4 cellular contexts compared by ENCODE assay signal in genomic region chr12:63264629-63265028, GRCh38.
"Had no signal": no experiment of that assay in that cellular context is flagged by ENCODE, and none has a peak within 500 bp of the region (broad histone marks: within the 10 kb centered on the region; RNA-seq: fewer than 3 reads in every experiment).

No MANE protein-coding gene starts in this region.

- ATAC-seq: HepG2, K562 had no signal

- H3K27ac ChIP-seq: HL-60, KMS-11 had no signal

- H3K4me3 ChIP-seq: K562 had no signal
